Comparison of ENCODE assay signal across 8 cellular contexts in the genomic region with DNA sequence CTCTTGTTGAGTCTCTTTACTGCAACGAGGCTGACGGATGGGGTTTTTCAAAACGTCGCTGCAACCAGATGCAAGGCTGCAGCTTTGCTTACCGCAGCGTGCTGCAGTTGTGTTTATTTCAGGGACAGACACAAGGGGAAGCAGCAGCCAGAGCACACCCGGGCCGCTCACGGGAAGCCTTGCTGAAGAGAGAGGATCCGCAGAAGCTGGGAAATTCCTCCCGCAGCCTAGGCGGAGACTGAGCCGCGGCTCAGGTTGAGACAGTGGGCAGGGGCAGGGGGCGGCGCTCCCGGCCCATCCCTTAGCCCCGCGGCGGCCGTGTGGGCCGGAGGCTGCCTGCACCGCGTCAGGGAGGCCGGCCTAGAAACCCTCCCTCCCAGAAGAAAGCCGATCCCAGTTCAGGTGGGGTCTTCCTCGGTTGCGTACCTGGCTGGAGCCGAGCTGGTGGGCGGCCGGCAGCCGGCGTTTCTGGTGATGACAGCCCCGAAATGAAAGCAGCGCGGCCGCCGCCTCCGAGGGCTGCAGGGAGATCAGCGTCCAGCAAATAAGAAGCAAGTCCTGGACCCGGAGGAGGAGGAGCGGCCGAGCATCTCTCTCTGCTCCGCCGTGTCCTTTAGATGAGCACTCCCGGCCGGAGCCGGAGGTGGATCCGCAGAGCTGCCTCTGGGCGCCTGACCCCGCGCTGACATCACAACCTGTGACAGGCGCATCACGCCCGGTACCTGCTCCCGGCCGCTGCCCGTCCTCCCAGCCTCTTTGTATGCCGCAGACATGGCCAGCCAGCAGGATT. TPM values are rescaled to one million over a fixed set of nuclear protein-coding genes. Genes with fewer than 3 reads are reported as not detected.
DNase-seq lines count a peak whose midpoint lies in the region; ATAC-seq and TF ChIP-seq lines count a peak whose summit lies in the region.

Gene FRY (plus strand): TSS at position 750 of the 790 bp plus-strand sequence. CDS start 22 bp downstream, at position 772.

- peaks cover 24% of the 10 kb centered on the region for H3K27me3 Mint-ChIP-seq in activated naive CD4-positive, alpha-beta T cell treated with anti-CD3 and anti-CD28 coated beads, Interleukin-2, amount 50 U/mL, for 24 hours

- H3K27ac ChIP-seq in HUES48 (ENCODE audit: low read depth, low read length) (peak within 1 kb of the TSS; percentile 55), thyroid gland (peak within 1 kb of the TSS; percentile 25 to 74 (median 47))

- H3K36me3 Mint-ChIP-seq in activated naive CD4-positive, alpha-beta T cell treated with anti-CD3 and anti-CD28 coated beads, Interleukin-2, amount 50 U/mL, for 24 hours = no peaks in the 10 kb centered on the region

- peak in 1 of 2 donors; percentile 57 for TF ChIP-seq POLR2A in thyroid gland (IDR thresholded peaks at IDR 0.05)

- H3K9me3 ChIP-seq in HUES48 (ENCODE audit: control insufficient read depth, insufficient read depth, low read length) (no peaks in the 10 kb centered on the region), thyroid gland (no peaks in the 10 kb centered on the region)

- peaks cover 48% of the 10 kb centered on the region for H3K4me1 ChIP-seq in HUES48 (ENCODE audit: control insufficient read depth, insufficient read depth, low read length)
- peaks cover 2 to 11% of the 10 kb centered on the region in 2 donors for H3K4me1 ChIP-seq in thyroid gland

- H3K4me3 ChIP-seq in HUES48 (ENCODE audit: low read depth, low read length) (peak within 1 kb of the TSS; percentile 70), thyroid gland (replicated peaks in 1 of 3) (peak within 1 kb of the TSS; percentile 40 to 65 (median 53))

- peak; percentile 73 for ATAC-seq in GM21423 (IDR thresholded peaks at IDR 0.05; ENCODE audit: unreplicated experiment)

- H3K4me1 Mint-ChIP-seq in activated naive CD4-positive, alpha-beta T cell treated with anti-CD3 and anti-CD28 coated beads, Interleukin-2, amount 50 U/mL, for 24 hours = peaks cover 24% of the 10 kb centered on the region

- peak within 1 kb of the TSS; percentile 14 for H3K27ac Mint-ChIP-seq in activated naive CD4-positive, alpha-beta T cell treated with anti-CD3 and anti-CD28 coated beads, Interleukin-2, amount 50 U/mL, for 24 hours

- DNase-seq in DMS153 (lab: John Stamatoyannopoulos, UW) (peak; percentile 63), SHP77 treated with DMSO at 0.1 percent for 48 hours (lab: John Stamatoyannopoulos, UW) (peak; percentile 48), glomerular endothelial cell (ENCODE audit: extremely low read depth, low read depth, low spot score) (no peak), occipital lobe (lab: John Stamatoyannopoulos, UW) (peak; percentile 65), thyroid gland (peak; percentile 60 to 70)

- H3K9me3 Mint-ChIP-seq in activated naive CD4-positive, alpha-beta T cell treated with anti-CD3 and anti-CD28 coated beads, Interleukin-2, amount 50 U/mL, for 24 hours = no peaks in the 10 kb centered on the region

- H3K9ac ChIP-seq in HUES48 (ENCODE audit: low read depth, low read length) = peak within 1 kb of the TSS; percentile 5; the same call in 1 of the 2 replicates

- intact Hi-C loops in thyroid gland (cut with DNase I) = no loop called here

- H3K4me3 Mint-ChIP-seq in activated naive CD4-positive, alpha-beta T cell treated with anti-CD3 and anti-CD28 coated beads, Interleukin-2, amount 50 U/mL, for 24 hours = peak within 1 kb of the TSS; percentile 88

- 1 to 3% methylated on average over 23 of the region's 59 CpGs for WGBS in thyroid gland, 2 donors

- peak in 2 of 6 experiments; percentile 2 to 11 for TF ChIP-seq CTCF in thyroid gland (IDR thresholded peaks at IDR 0.05)

- H3K36me3 ChIP-seq in HUES48 (ENCODE audit: control insufficient read depth, insufficient read depth, low read length) (no peaks in the 10 kb centered on the region), thyroid gland (no peaks in the 10 kb centered on the region)

- H3K27me3 ChIP-seq in HUES48 (ENCODE audit: control insufficient read depth, insufficient read depth, low read length) = no peaks in the 10 kb centered on the region
- H3K27me3 ChIP-seq in thyroid gland = no peaks in the 10 kb centered on the region

RNA-seq across cellular contexts. Expression of gene FRY, which starts in this region (rescaled TPM):
- total RNA-seq in glomerular endothelial cell (18.2 and 20.2 TPM in 2 replicates), occipital lobe (75.6 TPM), thyroid gland (10 to 100 TPM; 27.4 to 50.4 (median 39.4) TPM)
